Comparison of ENCODE assay signal across 8 cellular contexts in the genomic region with DNA sequence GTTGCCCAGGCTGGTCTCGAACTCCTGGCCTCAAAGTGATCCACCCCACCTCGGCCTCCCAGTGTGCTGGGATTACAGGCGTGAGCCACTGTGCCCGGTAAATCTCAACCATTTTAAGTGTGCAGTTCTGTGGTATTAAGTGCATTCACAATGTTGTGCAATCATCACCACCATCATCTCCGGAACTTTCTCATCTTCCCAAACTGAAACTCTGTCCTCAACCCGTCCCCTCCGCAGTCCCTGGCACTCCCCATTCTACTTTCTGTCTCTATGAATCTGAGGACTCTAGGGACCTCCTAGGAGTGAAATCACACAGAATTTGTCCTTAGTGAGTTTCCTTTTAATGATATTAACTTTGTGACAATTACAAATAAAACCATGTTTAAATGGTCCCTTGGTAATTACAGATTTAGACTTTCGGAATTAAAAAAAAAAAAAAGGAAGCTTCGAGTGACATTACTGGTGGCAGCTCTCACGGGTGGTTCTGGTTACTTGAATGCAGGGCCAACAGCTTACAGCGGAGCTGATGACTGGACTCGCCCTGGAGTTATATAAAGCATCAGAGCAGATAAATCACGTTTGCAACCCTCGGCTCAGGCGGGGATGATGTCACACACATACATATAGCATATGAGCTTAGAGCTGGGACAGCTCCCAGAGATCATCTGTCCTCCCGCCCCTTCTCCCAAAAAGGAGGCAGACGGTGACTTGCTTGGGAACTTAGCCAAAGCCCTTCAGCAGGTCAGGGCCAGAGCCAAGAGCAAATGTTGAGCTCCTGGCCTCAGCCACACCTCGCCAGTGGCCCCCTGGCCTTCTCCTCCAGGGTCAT.
DNase-seq lines count a peak whose midpoint lies in the region; ATAC-seq and TF ChIP-seq lines count a peak whose summit lies in the region.

No MANE protein-coding gene starts in this region.

- H3K4me3 ChIP-seq in mononuclear cell (ENCODE audit: low read length) = peak overlapping the region; percentile 15
- peak overlapping the region in 1 of 2 donors; percentile 5 for H3K4me3 ChIP-seq in vagina
- no peak overlapping the region for H3K4me3 ChIP-seq in WERI-Rb-1 (ENCODE audit: low read depth, low read length)

- H3K4me1 ChIP-seq in mononuclear cell (ENCODE audit: insufficient read depth, low read length) (no peaks in the 10 kb centered on the region), vagina (no peaks in the 10 kb centered on the region)

- no peak for TF ChIP-seq CTCF in vagina (IDR thresholded peaks at IDR 0.05)
- TF ChIP-seq CTCF in WERI-Rb-1 (IDR thresholded peaks at IDR 0.05; ENCODE audit: low read depth, low read length) = no peak

- no peaks in the 10 kb centered on the region for H3K27me3 ChIP-seq in mononuclear cell (ENCODE audit: insufficient read depth, low read length)
- no peaks in the 10 kb centered on the region for H3K27me3 ChIP-seq in vagina
- H3K27me3 ChIP-seq in WERI-Rb-1 (ENCODE audit: insufficient read depth, low read depth, severe bottlenecking) = no peaks in the 10 kb centered on the region

- DNase-seq in NCI-H345 (lab: John Stamatoyannopoulos, UW) (peak; percentile 19), NCI-H345 treated with DMSO at 0.1 percent for 48 hours (lab: John Stamatoyannopoulos, UW; ENCODE audit: unreplicated experiment) (no peak), cerebellum (ENCODE audit: low spot score) (peak; percentile 85), vagina (ENCODE audit: extremely low spot score in 2 of 2) (no peak), WERI-Rb-1 (no peak), NCI-H510A treated with DMSO at 0.1 percent for 48 hours (lab: John Stamatoyannopoulos, UW) (no peak)

- H3K27ac ChIP-seq in vagina (peak overlapping the region; percentile 79), WERI-Rb-1 (no peak overlapping the region)

- no peak for ATAC-seq in HG02981 (IDR thresholded peaks at IDR 0.05; ENCODE audit: unreplicated experiment)

- intact Hi-C loops in vagina (cut with DNase I) = no loop called here

- TF ChIP-seq POLR2A in vagina (IDR thresholded peaks at IDR 0.05) = no peak

- peaks cover 0 to 27% of the 10 kb centered on the region in 2 donors for H3K36me3 ChIP-seq in vagina
- peaks cover 18% of the 10 kb centered on the region for H3K36me3 ChIP-seq in WERI-Rb-1

- no peaks in the 10 kb centered on the region for H3K9me3 ChIP-seq in mononuclear cell (ENCODE audit: low read depth, low read length)
- H3K9me3 ChIP-seq in vagina = no peaks in the 10 kb centered on the region
- H3K9me3 ChIP-seq in WERI-Rb-1 (ENCODE audit: severe bottlenecking) = no peaks in the 10 kb centered on the region

Comparison
In these comparisons a context has a peak if more than half of its experiments do, and no peak if none do; other contexts are left out.
1. DNase-seq: peak in NCI-H345 (single experiment) and cerebellum (single experiment); none in NCI-H345 treated with DMSO at 0.1 percent for 48 hours (single experiment), vagina (0 of 2), WERI-Rb-1 (single experiment) and NCI-H510A treated with DMSO at 0.1 percent for 48 hours (single experiment).